31 cellular contexts compared by ENCODE assay signal in genomic region chr22:34902335-34902734, GRCh38.
"Had no signal": no experiment of that assay in that cellular context is flagged by ENCODE, and none has a peak within 500 bp of the region (broad histone marks: within the 10 kb centered on the region; RNA-seq: fewer than 3 reads in every experiment).

No MANE protein-coding gene starts in this region.

- H3K27ac Mint-ChIP-seq: activated CD4-positive, alpha-beta T cell treated with anti-CD3 and anti-CD28 coated beads, Interleukin-2, amount 10 ng/mL, durations not matched to agents 7 days and 5 days; activated CD8-positive, alpha-beta T cell treated with anti-CD3 and anti-CD28 coated beads, Interleukin-2, amount 10 ng/mL, durations not matched to agents 7 days and 5 days; activated naive CD4-positive, alpha-beta T cell treated with anti-CD3 and anti-CD28 coated beads, Interleukin-2, amount 50 U/mL, for 24 hours; activated naive CD8-positive, alpha-beta T cell treated with anti-CD3 and anti-CD28 coated beads, Interleukin-2, amount 10 ng/mL, durations not matched to agents 7 days and 5 days; activated T-cell treated with anti-CD3 and anti-CD28 coated beads, Interleukin-2, amount 50 U/mL, for 24 hours; activated T-helper 2 cell treated with anti-CD3 and anti-CD28 coated beads, Interferon-gamma antibody, Interleukin-2, Interleukin-4, amounts not matched to agents 10 μg/mL and 5 μg/mL and 100 μg/mL, durations not matched to agents 14 hours and 24 hours and 36 hours; brain; T-helper 1 cell treated with Interleukin-12 subunit alpha and Interleukin-12 subunit beta and Interleukin-4 antibody, amounts not matched to agents 30 μg/mL and 1 μg/mL, for 36 hours; T-helper 2 cell treated with Interferon-gamma antibody and Interleukin-4, amounts not matched to agents 5 μg/mL and 100 μg/mL, for 36 hours had no signal

- H3K4me3 Mint-ChIP-seq: activated CD4-positive, alpha-beta T cell treated with anti-CD3 and anti-CD28 coated beads, Interleukin-2, amount 10 ng/mL, durations not matched to agents 7 days and 5 days; activated CD8-positive, alpha-beta T cell treated with anti-CD3 and anti-CD28 coated beads, Interleukin-2, amount 10 ng/mL, durations not matched to agents 7 days and 5 days; activated naive CD4-positive, alpha-beta T cell treated with anti-CD3 and anti-CD28 coated beads, Interleukin-2, amount 50 U/mL, for 24 hours; activated naive CD8-positive, alpha-beta T cell treated with anti-CD3 and anti-CD28 coated beads, Interleukin-2, amount 10 ng/mL, durations not matched to agents 7 days and 5 days; activated T-cell treated with anti-CD3 and anti-CD28 coated beads, Interleukin-2, amount 50 U/mL, for 24 hours; brain; T-helper 1 cell treated with Interleukin-12 subunit alpha and Interleukin-12 subunit beta and Interleukin-4 antibody, amounts not matched to agents 30 μg/mL and 1 μg/mL, for 36 hours; T-helper 2 cell treated with Interferon-gamma antibody and Interleukin-4, amounts not matched to agents 5 μg/mL and 100 μg/mL, for 36 hours had no signal

- FAIRE-seq: bronchial epithelial cell, TTC549 had no signal

- H3K4me3 ChIP-seq: SJSA1 had no signal

- H3K36me3 ChIP-seq: SJSA1 had no signal

- H3K9me3 Mint-ChIP-seq: activated CD4-positive, alpha-beta T cell treated with anti-CD3 and anti-CD28 coated beads, Interleukin-2, amount 10 ng/mL, durations not matched to agents 7 days and 5 days; activated naive CD4-positive, alpha-beta T cell treated with anti-CD3 and anti-CD28 coated beads, Interleukin-2, amount 50 U/mL, for 24 hours; activated naive CD8-positive, alpha-beta T cell treated with anti-CD3 and anti-CD28 coated beads, Interleukin-2, amount 10 ng/mL, durations not matched to agents 7 days and 5 days; activated T-cell treated with anti-CD3 and anti-CD28 coated beads, Interleukin-2, amount 50 U/mL, for 24 hours; activated T-helper 2 cell treated with anti-CD3 and anti-CD28 coated beads, Interferon-gamma antibody, Interleukin-2, Interleukin-4, amounts not matched to agents 10 μg/mL and 5 μg/mL and 100 μg/mL, durations not matched to agents 14 hours and 24 hours and 36 hours; T-helper 2 cell treated with Interferon-gamma antibody and Interleukin-4, amounts not matched to agents 5 μg/mL and 100 μg/mL, for 36 hours had no signal

- ATAC-seq: activated CD8-positive, alpha-beta T cell treated with anti-CD3 and anti-CD28 coated beads, Interleukin-2, amount 10 ng/mL, durations not matched to agents 7 days and 5 days had no signal

- H3K9ac ChIP-seq: SK-N-SH had no signal

- H3K27ac ChIP-seq: SJSA1 had no signal

- H3K4me2 ChIP-seq: SK-N-SH had no signal

- H3K36me3 Mint-ChIP-seq: activated naive CD4-positive, alpha-beta T cell treated with anti-CD3 and anti-CD28 coated beads, Interleukin-2, amount 50 U/mL, for 24 hours; activated naive CD8-positive, alpha-beta T cell treated with anti-CD3 and anti-CD28 coated beads, Interleukin-2, amount 10 ng/mL, durations not matched to agents 7 days and 5 days; brain had no signal

- DNase-seq: activated CD4-positive, alpha-beta T cell treated with anti-CD3 and anti-CD28 coated beads, Interleukin-2, amount 10 ng/mL, durations not matched to agents 7 days and 5 days; activated CD4-positive, alpha-beta T cell treated with anti-CD3 and anti-CD28 coated beads, Interleukin-2, amount 50 U/mL, for 48 hours; activated CD8-positive, alpha-beta T cell treated with anti-CD3 and anti-CD28 coated beads, Interleukin-2, amount 10 ng/mL, durations not matched to agents 7 days and 5 days; activated gamma-delta T cell; activated naive CD4-positive, alpha-beta T cell treated with Interleukin-2 at 50 U/mL for 16 hours; activated naive CD8-positive, alpha-beta T cell treated with anti-CD3 and anti-CD28 coated beads, Interleukin-2, amount 10 ng/mL, durations not matched to agents 7 days and 5 days; activated T-cell treated with anti-CD3 and anti-CD28 coated beads, Interleukin-2, amount 50 U/mL, for 24 hours; caudate nucleus; cerebellar nuclear complex; Kasumi-1; KG1; MM.1S; MV-4-11; NCI-H1092; NCI-H1436 treated with DMSO at 0.1 percent for 48 hours; NCI-H1694 treated with DMSO at 0.1 percent for 48 hours; NCI-H2029; NCI-H345; NCI-H526; NCI-H748 treated with DMSO at 0.1 percent for 48 hours; OCI-M1; SHP77 treated with DMSO at 0.1 percent for 48 hours; SK-N-SH had no signal

- H3K27me3 ChIP-seq: SJSA1 had no signal

- H3K4me1 ChIP-seq: SJSA1 had no signal

- H3K4me1 Mint-ChIP-seq: activated CD4-positive, alpha-beta T cell treated with anti-CD3 and anti-CD28 coated beads, Interleukin-2, amount 10 ng/mL, durations not matched to agents 7 days and 5 days; activated naive CD4-positive, alpha-beta T cell treated with anti-CD3 and anti-CD28 coated beads, Interleukin-2, amount 50 U/mL, for 24 hours; activated naive CD8-positive, alpha-beta T cell treated with anti-CD3 and anti-CD28 coated beads, Interleukin-2, amount 10 ng/mL, durations not matched to agents 7 days and 5 days; brain had no signal

- H3K27me3 Mint-ChIP-seq: activated CD4-positive, alpha-beta T cell treated with anti-CD3 and anti-CD28 coated beads, Interleukin-2, amount 10 ng/mL, durations not matched to agents 7 days and 5 days; activated naive CD4-positive, alpha-beta T cell treated with anti-CD3 and anti-CD28 coated beads, Interleukin-2, amount 50 U/mL, for 24 hours; activated naive CD8-positive, alpha-beta T cell treated with anti-CD3 and anti-CD28 coated beads, Interleukin-2, amount 10 ng/mL, durations not matched to agents 7 days and 5 days had no signal

- H3K9me3 ChIP-seq: SJSA1, SK-N-SH had no signal
